In genomic region chr20:49854190-49854875, GRCh38 we compare ENCODE assay signal across 19 cellular contexts. TPM values are rescaled to one million over a fixed set of nuclear protein-coding genes. Genes with fewer than 3 reads are reported as not detected.
A peak's percentile ranks its signal among the peaks of the same experiment; 100 is the strongest.
DNase-seq lines count a peak whose midpoint lies in the region; ATAC-seq and TF ChIP-seq lines count a peak whose summit lies in the region.
"Had no signal": no experiment of that assay in that cellular context is flagged by ENCODE, and none has a peak within 500 bp of the region (broad histone marks: within the 10 kb centered on the region; RNA-seq: fewer than 3 reads in every experiment).

No MANE protein-coding gene starts in this region.

- no peaks in the 10 kb centered on the region for H3K4me1 ChIP-seq in neural progenitor cell
- peaks cover 16 to 45% (median 18%) of the 10 kb centered on the region in 3 donors for H3K4me1 ChIP-seq in esophagus squamous epithelium
- H3K4me1 ChIP-seq: colonic mucosa, SJCRH30 had no signal

- H3K36me3 Mint-ChIP-seq in neural progenitor cell = peaks cover 4% of the 10 kb centered on the region

- no peaks in the 10 kb centered on the region for H3K27me3 Mint-ChIP-seq in neural progenitor cell (ENCODE audit: insufficient read depth, low read depth)
- H3K27me3 Mint-ChIP-seq: activated CD4-positive, alpha-beta T cell treated with anti-CD3 and anti-CD28 coated beads for 36 hours had no signal

- ATAC-seq in left ventricle myocardium superior = no peak
- ATAC-seq: activated CD4-positive, alpha-beta T cell treated with anti-CD3 and anti-CD28 coated beads for 36 hours; sciatic nerve had no signal

- in situ Hi-C loops in G401 (cut with HindIII; ENCODE audit: low sequenced_read_pairs) = no loop called here

- peak; percentile 73 for DNase-seq in G401 (ENCODE audit: low spot score)
- DNase-seq in NCI-H2171 (lab: John Stamatoyannopoulos, UW) = peak; percentile 45
- DNase-seq in cerebellar cortex (ENCODE audit: low spot score) = peak; percentile 61
- no peak for DNase-seq in neural progenitor cell (ENCODE audit: low spot score)
- DNase-seq in esophagus squamous epithelium (lab: John Stamatoyannopoulos, UW) = no peak
- DNase-seq in activated CD4-positive, alpha-beta T cell treated with anti-CD3 and anti-CD28 coated beads for 1 hour = no peak
- no peak for DNase-seq in left ventricle myocardium superior
- DNase-seq: activated CD4-positive, alpha-beta T cell treated with anti-CD3 and anti-CD28 coated beads for 36 hours; activated CD8-positive, alpha-beta memory T cell treated with anti-CD3 and anti-CD28 coated beads, Interleukin-2, amount 50 U/mL, for 48 hours; activated gamma-delta T cell; colonic mucosa; COR-L47; foreskin melanocyte; GOT3; NCI-H2081 treated with DMSO at 0.1 percent for 48 hours; SJCRH30; stomach had no signal

- TF ChIP-seq POLR2A in esophagus squamous epithelium (IDR thresholded peaks at IDR 0.05) = no peak

- no peak overlapping the region for H3K27ac ChIP-seq in neural progenitor cell
- H3K27ac ChIP-seq in esophagus squamous epithelium = peak overlapping the region in 1 of 4 donors; percentile 18
- H3K27ac ChIP-seq: colonic mucosa, SJCRH30, stomach, vagina had no signal

- H3K4me3 ChIP-seq in neural progenitor cell (no peak overlapping the region), esophagus squamous epithelium (no peak overlapping the region)
- H3K4me3 ChIP-seq: colonic mucosa, SJCRH30, stomach, vagina had no signal

- H3K4me2 ChIP-seq in neural progenitor cell = no peak overlapping the region

- H3K9me3 ChIP-seq in neural progenitor cell (ENCODE audit: low read depth) = no peaks in the 10 kb centered on the region
- H3K9me3 ChIP-seq in esophagus squamous epithelium = no peaks in the 10 kb centered on the region
- H3K9me3 ChIP-seq: colonic mucosa, SJCRH30, stomach, vagina had no signal

- no peak overlapping the region for H3K4me3 Mint-ChIP-seq in neural progenitor cell
- H3K4me3 Mint-ChIP-seq: activated CD4-positive, alpha-beta T cell treated with anti-CD3 and anti-CD28 coated beads for 36 hours had no signal

- TF ChIP-seq CTCF in neural progenitor cell (IDR thresholded peaks at IDR 0.05) (no peak), esophagus squamous epithelium (IDR thresholded peaks at IDR 0.05) (no peak)

- peaks cover 42% of the 10 kb centered on the region for H3K4me1 Mint-ChIP-seq in neural progenitor cell

- H3K9ac ChIP-seq in neural progenitor cell = no peak overlapping the region

- H3K27ac Mint-ChIP-seq in neural progenitor cell = peak overlapping the region; percentile 76
- H3K27ac Mint-ChIP-seq: activated CD4-positive, alpha-beta T cell treated with anti-CD3 and anti-CD28 coated beads for 36 hours had no signal

- WGBS in esophagus squamous epithelium, 2 donors = 70 to 77% methylated on average over 10 of the region's 10 CpGs

- intact Hi-C loops in esophagus squamous epithelium (cut with DNase I) = no loop called here
- intact Hi-C loops in left ventricle myocardium superior (cut with micrococcal nuclease) = no loop called here

- no peak overlapping the region for H2AFZ ChIP-seq in neural progenitor cell (replicated peaks)

- H3K9me3 Mint-ChIP-seq in neural progenitor cell = no peaks in the 10 kb centered on the region

- H3K36me3 ChIP-seq in neural progenitor cell = no peaks in the 10 kb centered on the region
- H3K36me3 ChIP-seq in esophagus squamous epithelium = peaks cover 0 to 87% (median 13%) of the 10 kb centered on the region in 3 donors
- H3K36me3 ChIP-seq: colonic mucosa had no signal

- H4K20me1 ChIP-seq in neural progenitor cell (ENCODE audit: low read depth) = peaks cover 2% of the 10 kb centered on the region

- no peaks in the 10 kb centered on the region for H3F3A ChIP-seq in neural progenitor cell (ENCODE audit: low read depth)

- H3K27me3 ChIP-seq in neural progenitor cell (no peaks in the 10 kb centered on the region), esophagus squamous epithelium (no peaks in the 10 kb centered on the region)
- H3K27me3 ChIP-seq: colonic mucosa, SJCRH30, stomach, vagina had no signal

- H3K79me2 ChIP-seq in neural progenitor cell (ENCODE audit: low read depth) = no peaks in the 10 kb centered on the region

RNA-seq across cellular contexts. Expression of gene SLC9A8, which starts 41.7 kb away (rescaled TPM):
- total RNA-seq in G401 (2014; rRNA removed; shearing (Covaris generic)) = 3.4 and 3.6 TPM in 2 replicates
- total RNA-seq in neural progenitor cell (ENCODE audit: low replicate concordance) = 4.1 and 6.3 TPM in 2 replicates
- total RNA-seq in esophagus squamous epithelium = 10 to 100 TPM; 11.5 to 14.1 (median 11.9) TPM
- total RNA-seq in left ventricle myocardium superior = 4.4 TPM

Comparison
In these comparisons a context has a peak if more than half of its experiments do, and no peak if none do; other contexts are left out.
1. DNase-seq: peak in G401 (single experiment), NCI-H2171 (single experiment) and cerebellar cortex (single experiment); none in neural progenitor cell (single experiment), esophagus squamous epithelium (single experiment), activated CD4-positive, alpha-beta T cell treated with anti-CD3 and anti-CD28 coated beads for 1 hour (single experiment) and left ventricle myocardium superior (single experiment).